In genomic region chr1:214135886-214136285, GRCh38 we compare ENCODE assay signal across 36 cellular contexts.
A peak's percentile ranks its signal among the peaks of the same experiment; 100 is the strongest.
DNase-seq lines count a peak whose midpoint lies in the region; ATAC-seq and TF ChIP-seq lines count a peak whose summit lies in the region.
"Had no signal": no experiment of that assay in that cellular context is flagged by ENCODE, and none has a peak within 500 bp of the region (broad histone marks: within the 10 kb centered on the region; RNA-seq: fewer than 3 reads in every experiment).

No MANE protein-coding gene starts in this region.

- no peak overlapping the region for H3K4me3 ChIP-seq in H7 (ENCODE audit: insufficient read depth, low read depth, low read length)
- H3K4me3 ChIP-seq: cardiac muscle cell, coronary artery, esophagus muscularis mucosa, hepatocyte, left lung, psoas muscle, SJSA1, skin epidermis, tibial nerve had no signal

- ATAC-seq in WTC11, result peak; percentile 92
- ATAC-seq: activated CD8-positive, alpha-beta T cell treated with anti-CD3 and anti-CD28 coated beads for 36 hours; activated T-helper 17 cell treated with anti-CD3 and anti-CD28 coated beads, Interleukin-2, amount 50 U/mL, for 72 hours; effector memory CD8-positive, alpha-beta T cell; HepG2; left lung; naive thymus-derived CD4-positive, alpha-beta T cell; psoas muscle; T-cell had no signal

- H3K27me3 Mint-ChIP-seq in WTC11 (ENCODE audit: low read depth), result no peaks in the 10 kb centered on the region
- H3K27me3 Mint-ChIP-seq in mesothelial cell of epicardium (ENCODE audit: low read depth), result no peaks in the 10 kb centered on the region

- POLR2A ChIA-PET in WTC11 (lab: Charles Lee), result interaction anchor here (0.6 kb wide), 2 partner anchors 29 to 68 kb away, joined by 3 read pairs; no protein-coding TSS in a partner anchor

- no peak for TF ChIP-seq CTCF in WTC11 (IDR thresholded peaks at IDR 0.05)
- no peak for TF ChIP-seq CTCF in mesothelial cell of epicardium (IDR thresholded peaks at IDR 0.05; ENCODE audit: unreplicated experiment)

- DNase-seq in A172 (ENCODE audit: low spot score), result peak; percentile 27
- peak; percentile 38 for DNase-seq in H7
- peak; percentile 19 for DNase-seq in WTC11 (ENCODE audit: low spot score)
- DNase-seq in islet precursor cell, result peak; percentile 93
- no peak for DNase-seq in T1000 (lab: John Stamatoyannopoulos, UW)
- DNase-seq in NCI-H1436 treated with DMSO at 0.1 percent for 48 hours (lab: John Stamatoyannopoulos, UW), result no peak
- DNase-seq in NCI-H446 treated with DMSO at 0.1 percent for 48 hours (lab: John Stamatoyannopoulos, UW), result no peak
- DNase-seq in mesothelial cell of epicardium (ENCODE audit: low spot score in 2 of 2, unreplicated experiment in 2 of 2), result no peak
- DNase-seq: 8988T; activated CD4-positive, alpha-beta T cell treated with anti-CD3 and anti-CD28 coated beads for 1 hour; activated CD8-positive, alpha-beta T cell treated with anti-CD3 and anti-CD28 coated beads for 36 hours; amygdala; effector memory CD8-positive, alpha-beta T cell; GF-D8; immature natural killer cell; Karpas-422; mesenchymal stem cell; naive thymus-derived CD4-positive, alpha-beta T cell; NCI-H187; NCI-H2171 treated with DMSO at 0.1 percent for 48 hours; NCI-H526 treated with DMSO at 0.1 percent for 48 hours; occipital lobe; psoas muscle; stimulated activated CD4-positive, alpha-beta T cell treated with anti-CD3 and anti-CD28 coated beads, Interleukin-1b, Interleukin-23, amount 100 ng/mL, for 48 hours; T-cell had no signal

- H3K27ac Mint-ChIP-seq in WTC11, result no peak overlapping the region
- H3K27ac Mint-ChIP-seq in mesothelial cell of epicardium, result no peak overlapping the region
- H3K27ac Mint-ChIP-seq: activated CD8-positive, alpha-beta T cell treated with anti-CD3 and anti-CD28 coated beads for 36 hours; activated naive CD4-positive, alpha-beta T cell treated with anti-CD3 and anti-CD28 coated beads, Interleukin-2, amount 50 U/mL, for 24 hours; activated T-helper 17 cell treated with anti-CD3 and anti-CD28 coated beads, Interleukin-2, amount 50 U/mL, for 72 hours; effector memory CD8-positive, alpha-beta T cell; immature natural killer cell; naive thymus-derived CD4-positive, alpha-beta T cell; T-cell had no signal

- H3K9me3 Mint-ChIP-seq in WTC11, result peaks cover 4% of the 10 kb centered on the region
- peaks cover 10% of the 10 kb centered on the region for H3K9me3 Mint-ChIP-seq in mesothelial cell of epicardium
- H3K9me3 Mint-ChIP-seq: activated CD8-positive, alpha-beta T cell treated with anti-CD3 and anti-CD28 coated beads for 36 hours; activated naive CD4-positive, alpha-beta T cell treated with anti-CD3 and anti-CD28 coated beads, Interleukin-2, amount 50 U/mL, for 24 hours; activated T-helper 17 cell treated with anti-CD3 and anti-CD28 coated beads, Interleukin-2, amount 50 U/mL, for 72 hours; T-cell had no signal

- no peaks in the 10 kb centered on the region for H3K36me3 Mint-ChIP-seq in WTC11
- no peaks in the 10 kb centered on the region for H3K36me3 Mint-ChIP-seq in mesothelial cell of epicardium
- H3K36me3 Mint-ChIP-seq: activated naive CD4-positive, alpha-beta T cell treated with anti-CD3 and anti-CD28 coated beads, Interleukin-2, amount 50 U/mL, for 24 hours; immature natural killer cell; naive thymus-derived CD4-positive, alpha-beta T cell; T-cell had no signal

- no peaks in the 10 kb centered on the region for H3K36me3 ChIP-seq in H7 (replicated peaks; ENCODE audit: control insufficient read depth, insufficient read depth, low read length)
- H3K36me3 ChIP-seq: cardiac muscle cell, esophagus muscularis mucosa, left lung, SJSA1, tibial nerve had no signal

- CTCF ChIA-PET in WTC11 (lab: Charles Lee), result interaction anchor here (0.6 to 2.5 kb wide), 4 partner anchors 13 to 1759 kb away, joined by 3 to 8 read pairs (median 4); no protein-coding TSS in a partner anchor

- no peak overlapping the region for H3K4me3 Mint-ChIP-seq in WTC11
- no peak overlapping the region for H3K4me3 Mint-ChIP-seq in mesothelial cell of epicardium
- H3K4me3 Mint-ChIP-seq: activated CD8-positive, alpha-beta T cell treated with anti-CD3 and anti-CD28 coated beads for 36 hours; activated naive CD4-positive, alpha-beta T cell treated with anti-CD3 and anti-CD28 coated beads, Interleukin-2, amount 50 U/mL, for 24 hours; activated T-helper 17 cell treated with anti-CD3 and anti-CD28 coated beads, Interleukin-2, amount 50 U/mL, for 72 hours; effector memory CD8-positive, alpha-beta T cell; immature natural killer cell; naive thymus-derived CD4-positive, alpha-beta T cell; T-cell had no signal

- H3K27me3 ChIP-seq in H7 (ENCODE audit: control insufficient read depth, insufficient read depth, low read length), result no peaks in the 10 kb centered on the region
- H3K27me3 ChIP-seq: cardiac muscle cell, hepatocyte, left lung, tibial nerve had no signal

- H3K4me1 Mint-ChIP-seq in WTC11 (peaks cover 3% of the 10 kb centered on the region; the same call in 1 of the 2 replicates), mesothelial cell of epicardium (peaks cover 17% of the 10 kb centered on the region)
- H3K4me1 Mint-ChIP-seq: activated naive CD4-positive, alpha-beta T cell treated with anti-CD3 and anti-CD28 coated beads, Interleukin-2, amount 50 U/mL, for 24 hours; activated T-helper 17 cell treated with anti-CD3 and anti-CD28 coated beads, Interleukin-2, amount 50 U/mL, for 72 hours; immature natural killer cell; T-cell had no signal

TF ChIP-seq in WTC11, 78 proteins besides CTCF, POLR2A, EP300 and RAD21:
- TF ChIP-seq JAZF1 (CRISPR knock-in tag; IDR thresholded peaks at IDR 0.05), result no peak
- TF ChIP-seq IRF1 (CRISPR knock-in tag; IDR thresholded peaks at IDR 0.05), result no peak
- no peak for TF ChIP-seq ATF1 (CRISPR knock-in tag; IDR thresholded peaks at IDR 0.05)
- no peak for TF ChIP-seq ETV6 (CRISPR knock-in tag; IDR thresholded peaks at IDR 0.05)
- no peak for TF ChIP-seq RORB (CRISPR knock-in tag; IDR thresholded peaks at IDR 0.05)
- TF ChIP-seq RELA (CRISPR knock-in tag; IDR thresholded peaks at IDR 0.05; ENCODE audit: borderline replicate concordance), result no peak
- TF ChIP-seq ZNF423 (CRISPR knock-in tag; IDR thresholded peaks at IDR 0.05), result no peak
- no peak for TF ChIP-seq ELF4 (CRISPR knock-in tag; IDR thresholded peaks at IDR 0.05; ENCODE audit: low read depth)
- TF ChIP-seq ZSCAN18 (CRISPR knock-in tag; IDR thresholded peaks at IDR 0.05), result no peak
- TF ChIP-seq USF1 (CRISPR knock-in tag; IDR thresholded peaks at IDR 0.05), result no peak
- no peak for TF ChIP-seq ATF6 (CRISPR knock-in tag; IDR thresholded peaks at IDR 0.05)
- no peak for TF ChIP-seq GRHL2 (CRISPR knock-in tag; IDR thresholded peaks at IDR 0.05; ENCODE audit: insufficient replicate concordance, severe bottlenecking)
- no peak for TF ChIP-seq FOXP1 (CRISPR knock-in tag; IDR thresholded peaks at IDR 0.05; ENCODE audit: borderline replicate concordance)

Comparison
In these comparisons a context has a peak if more than half of its experiments do, and no peak if none do; other contexts are left out.
1. DNase-seq: peak in A172 (single experiment), H7 (single experiment), WTC11 (single experiment) and islet precursor cell (single experiment); none in T1000 (single experiment), NCI-H1436 treated with DMSO at 0.1 percent for 48 hours (single experiment), NCI-H446 treated with DMSO at 0.1 percent for 48 hours (single experiment) and mesothelial cell of epicardium (0 of 2).